Comparison of ENCODE assay signal across 8 cellular contexts in the genomic region with DNA sequence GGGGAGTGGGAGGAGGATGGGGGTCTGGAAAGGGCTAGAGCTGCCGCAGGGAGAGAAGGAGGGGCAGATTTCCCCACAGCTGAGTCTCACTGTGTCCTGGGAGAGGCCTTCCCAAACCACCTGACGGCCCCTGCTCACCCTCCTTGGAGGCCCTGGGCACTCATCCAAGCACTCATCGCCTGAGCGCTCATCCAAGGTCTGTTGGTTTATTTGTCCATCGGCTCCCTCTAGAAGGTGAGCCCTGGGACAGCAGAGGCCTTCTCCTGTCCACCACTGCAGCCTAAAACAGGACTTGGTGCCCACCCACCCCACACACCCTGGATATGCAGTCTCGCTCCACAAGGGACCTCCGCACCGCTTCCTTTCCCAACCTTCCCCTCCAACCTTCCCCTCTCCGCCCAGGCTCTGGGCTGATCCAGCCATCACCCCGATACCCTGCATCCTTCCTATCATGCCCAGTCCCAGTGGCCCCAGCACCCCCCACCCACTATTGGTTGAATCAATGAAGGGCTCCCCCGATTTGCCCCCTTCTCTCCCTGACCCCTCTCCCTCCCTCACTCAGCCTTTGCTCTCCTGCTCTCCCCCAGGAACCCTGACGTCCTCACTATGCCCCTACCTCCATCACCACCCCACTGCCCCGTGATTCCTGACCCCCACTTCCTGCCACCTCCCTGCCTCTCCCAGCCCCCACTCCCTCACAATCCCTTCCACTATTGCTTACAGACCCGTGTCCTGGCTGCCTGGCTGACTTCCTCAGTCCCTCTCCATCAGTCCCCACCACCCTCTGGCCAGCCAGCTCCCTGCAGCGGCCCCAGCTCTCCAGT. TPM values are rescaled to one million over a fixed set of nuclear protein-coding genes. Genes with fewer than 3 reads are reported as not detected.
A peak's percentile ranks its signal among the peaks of the same experiment; 100 is the strongest.
DNase-seq lines count a peak whose midpoint lies in the region; ATAC-seq and FAIRE-seq lines count a peak whose summit lies in the region.

No MANE protein-coding gene starts in this region.

- DNase-seq in Right ventricle myocardium inferior (ENCODE audit: missing footprints) (no peak), cardiac septum (ENCODE audit: low spot score) (no peak), RCC 7860 (ENCODE audit: low spot score) (peak; percentile 77), T-helper 9 cell (no peak)
- DNase-seq in stimulated activated CD4-positive, alpha-beta T cell treated with anti-CD3 and anti-CD28 coated beads, Interleukin-4, amount 100 ng/mL, for 1 hour: no peak
- DNase-seq in stimulated activated CD4-positive, alpha-beta T cell treated with anti-CD3 and anti-CD28 coated beads, Interleukin-15, amount 100 ng/mL, for 24 hours: no peak

- H3K36me3 ChIP-seq in duodenal mucosa (ENCODE audit: control insufficient read depth in 1 of 2, insufficient read depth in 2 of 2, low read length in 2 of 2) (peaks cover 15 to 35% of the 10 kb centered on the region in 2 donors), mucosa of rectum (ENCODE audit: control insufficient read depth in 2 of 2, insufficient read depth in 2 of 2, low read length in 2 of 2) (peaks cover 19 to 28% of the 10 kb centered on the region in 2 donors)

- intact Hi-C loops in Right ventricle myocardium inferior (cut with DNase I) (no loop called here), cardiac septum (cut with DNase I) (loop anchor here (5.0 kb wide), 1 partner anchor 54 kb away; the partner anchor contains the start of genes CHAF1A and SH3GL1)

- H3K4me1 ChIP-seq in duodenal mucosa (ENCODE audit: control insufficient read depth in 1 of 2, insufficient read depth in 2 of 2, low read length in 2 of 2) (peaks cover 8 to 18% of the 10 kb centered on the region in 2 donors), mucosa of rectum (ENCODE audit: control insufficient read depth in 2 of 2, insufficient read depth in 2 of 2, low read length in 2 of 2) (peaks cover 12 to 13% of the 10 kb centered on the region in 2 donors)

- peak; percentile 43 for ATAC-seq in Right ventricle myocardium inferior

- H3K27me3 ChIP-seq in duodenal mucosa (ENCODE audit: control insufficient read depth in 1 of 2, insufficient read depth in 2 of 2, low read length in 2 of 2): no peaks in the 10 kb centered on the region
- no peaks in the 10 kb centered on the region for H3K27me3 ChIP-seq in mucosa of rectum (ENCODE audit: control insufficient read depth in 2 of 2, insufficient read depth in 2 of 2, low read length in 2 of 2)

- H3K9ac ChIP-seq in duodenal mucosa (ENCODE audit: low read depth in 1 of 2, low read length in 2 of 2): peak overlapping the region; percentile 63 to 68
- H3K9ac ChIP-seq in mucosa of rectum (ENCODE audit: low read depth in 1 of 2, low read length in 2 of 2): peak overlapping the region; percentile 61 to 66

- H3K27ac ChIP-seq in duodenal mucosa (ENCODE audit: low read depth, low read length): peak overlapping the region; percentile 36
- peak overlapping the region in 1 of 2 donors; percentile 65 for H3K27ac ChIP-seq in mucosa of rectum (ENCODE audit: low read depth in 2 of 2, low read length in 2 of 2)

- FAIRE-seq in RCC 7860 (lab: Jason Lieb, UNC): peak; percentile 83

- H3K9me3 ChIP-seq in duodenal mucosa (ENCODE audit: control insufficient read depth in 1 of 2, low read length in 2 of 2): no peaks in the 10 kb centered on the region
- no peaks in the 10 kb centered on the region for H3K9me3 ChIP-seq in mucosa of rectum (ENCODE audit: control insufficient read depth in 2 of 2, low read length in 2 of 2)

- peak overlapping the region; percentile 89 for H3K4me3 ChIP-seq in duodenal mucosa (ENCODE audit: low read depth in 1 of 2, low read length in 2 of 2)
- peak overlapping the region; percentile 65 to 81 for H3K4me3 ChIP-seq in mucosa of rectum (ENCODE audit: low read length in 2 of 2)

RNA-seq across cellular contexts. Expression of gene UBXN6, which starts 1.6 kb away (rescaled TPM):
- 119 TPM for total RNA-seq in Right ventricle myocardium inferior
- total RNA-seq in cardiac septum: 102 TPM

RNA-seq across cellular contexts. Expression of gene HDGFL2, which starts 16.1 kb away (rescaled TPM):
- total RNA-seq in Right ventricle myocardium inferior: 28.2 TPM
- 28.4 TPM for total RNA-seq in cardiac septum

RNA-seq across cellular contexts. Expression of gene CHAF1A, which starts 53.5 kb away (rescaled TPM):
- total RNA-seq in Right ventricle myocardium inferior (5.9 TPM), cardiac septum (5.1 TPM)

RNA-seq across cellular contexts. Expression of gene SH3GL1, which starts 55.6 kb away (rescaled TPM):
- total RNA-seq in Right ventricle myocardium inferior (22.0 TPM), cardiac septum (22.0 TPM)
